In the genomic region with DNA sequence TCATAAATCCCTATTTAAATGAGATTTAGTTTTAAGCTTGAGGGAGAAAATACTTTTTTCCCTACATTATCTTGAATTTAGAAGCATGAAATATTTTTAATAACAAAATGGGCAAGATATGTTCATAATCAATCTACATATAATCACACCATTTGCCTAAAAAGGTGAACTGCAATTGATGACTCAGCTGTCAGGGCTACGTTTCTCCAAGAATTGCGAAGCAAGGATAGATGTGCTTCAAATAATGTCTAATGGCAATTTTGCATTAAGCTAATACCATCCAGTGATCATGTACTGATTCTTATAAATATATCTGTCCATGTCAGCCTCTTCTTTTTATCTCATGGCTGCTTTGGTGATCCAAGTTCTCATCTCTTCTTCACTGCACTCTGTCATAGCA, we compare ENCODE assay signal across 34 cellular contexts.
"Had no signal": no experiment of that assay in that cellular context is flagged by ENCODE, and none has a peak within 500 bp of the region (broad histone marks: within the 10 kb centered on the region; RNA-seq: fewer than 3 reads in every experiment).

No MANE protein-coding gene starts in this region.

- DNase-seq: Karpas-422, Kasumi-1, MG63, MM.1S, NCI-H1048, NCI-H1092, NCI-H1092 treated with DMSO at 0.1 percent for 48 hours, NCI-H1105, NCI-H1105 treated with DMSO at 0.1 percent for 48 hours, NCI-H1417, NCI-H1417 treated with DMSO at 0.1 percent for 48 hours, NCI-H1436, NCI-H1436 treated with DMSO at 0.1 percent for 48 hours, NCI-H146, NCI-H1694, NCI-H1694 treated with DMSO at 0.1 percent for 48 hours, NCI-H187, NCI-H187 treated with DMSO at 0.1 percent for 48 hours, NCI-H1930, NCI-H2029, NCI-H2029 treated with DMSO at 0.1 percent for 48 hours, NCI-H2081, NCI-H2081 treated with DMSO at 0.1 percent for 48 hours, NCI-H2107, NCI-H2171, NCI-H2171 treated with DMSO at 0.1 percent for 48 hours, NCI-H2227 treated with DMSO at 0.1 percent for 48 hours, NCI-H226, NCI-H345, NCI-H446, NCI-H446 treated with DMSO at 0.1 percent for 48 hours, NCI-H510A, NCI-H510A treated with DMSO at 0.1 percent for 48 hours, NCI-H524 had no signal

- H3K9me3 ChIP-seq: MG63 had no signal

- H3K4me3 ChIP-seq: MG63 had no signal

- H3K36me3 ChIP-seq: MG63 had no signal

- H3K27me3 ChIP-seq: MG63 had no signal
